ENCODE assay signal across 12 cellular contexts in the genomic region with DNA sequence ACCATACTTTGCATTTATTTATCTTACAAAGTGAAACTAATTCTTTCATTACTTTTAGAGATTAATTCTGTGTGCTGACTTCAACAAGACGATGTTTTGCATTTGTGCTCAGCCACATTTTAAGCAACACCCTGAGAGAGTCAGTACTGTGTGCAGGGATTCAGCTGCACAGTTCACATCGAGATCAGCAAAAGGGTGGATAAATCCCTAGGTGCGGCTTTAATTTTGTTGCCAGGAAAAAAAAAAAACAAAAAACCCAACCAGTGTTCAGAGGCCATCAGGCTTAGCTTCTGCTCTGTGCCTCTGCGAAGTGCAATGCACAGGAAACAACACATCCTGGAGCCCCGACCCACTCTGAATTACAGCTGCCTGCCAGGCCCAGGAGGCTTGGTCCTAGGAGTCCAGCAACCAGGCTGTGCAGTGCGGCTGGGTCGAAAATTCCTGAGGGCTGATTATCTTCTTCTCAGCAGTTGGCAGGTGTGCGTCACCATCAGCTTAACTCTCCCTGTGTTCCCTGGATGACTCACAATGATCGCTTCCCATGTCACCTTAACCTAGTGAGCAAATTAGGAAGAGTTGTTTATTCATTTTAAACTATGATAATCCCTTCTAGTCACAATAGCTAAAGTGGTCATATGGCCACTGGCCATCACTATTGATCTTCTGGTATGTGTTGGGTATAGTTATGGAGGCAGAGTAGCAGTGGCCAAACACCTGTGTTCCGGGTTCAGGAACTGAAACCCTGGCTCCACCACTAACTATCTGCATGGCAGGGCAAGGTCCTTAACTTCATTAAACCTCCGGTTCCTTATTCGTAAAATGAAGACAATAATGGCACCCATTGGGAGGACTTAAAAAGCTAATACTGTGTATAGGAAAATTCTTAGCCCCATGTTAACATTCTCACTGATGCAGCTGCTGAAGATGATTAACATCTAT. TPM values are rescaled to one million over a fixed set of nuclear protein-coding genes. Genes with fewer than 3 reads are reported as not detected.
DNase-seq lines count a peak whose midpoint lies in the region; ATAC-seq, FAIRE-seq and TF ChIP-seq lines count a peak whose summit lies in the region.
"Had no signal": no experiment of that assay in that cellular context is flagged by ENCODE, and none has a peak within 500 bp of the region (broad histone marks: within the 10 kb centered on the region; RNA-seq: fewer than 3 reads in every experiment).

No MANE protein-coding gene starts in this region.

- no peak for TF ChIP-seq POLR2A in K562 (conservative IDR thresholded peaks at IDR 0.05)

- WGBS in K562 (ENCODE audit: insufficient coverage, low coverage, missing lambda C conversion rate) = 5% methylated on average over 12 of the region's 12 CpGs

- H3K4me1 ChIP-seq in K562 (replicated peaks in 1 of 2; ENCODE audit: control insufficient read depth in 2 of 2, insufficient read depth in 2 of 2, low read length in 2 of 2) = no peaks in the 10 kb centered on the region
- H3K4me1 ChIP-seq: thyroid gland had no signal

- no peak overlapping the region for H3K27ac ChIP-seq in K562 (ENCODE audit: extremely low read depth, low read depth, low read length)
- no peak overlapping the region for H3K27ac ChIP-seq in caudate nucleus (ENCODE audit: low read depth, low read length)
- H3K27ac ChIP-seq: C4-2B, thyroid gland had no signal

- H3K36me3 ChIP-seq in K562 (ENCODE audit: control insufficient read depth, insufficient read depth, low read length) = no peaks in the 10 kb centered on the region
- H3K36me3 ChIP-seq: thyroid gland had no signal

- in situ Hi-C loops in K562 (cut with MboI) = no loop called here

- no peak for FAIRE-seq in K562 (lab: Jason Lieb, UNC)

- intact Hi-C loops in K562 (cut with micrococcal nuclease) = no loop called here

- ATAC-seq in GM21528 (IDR thresholded peaks at IDR 0.05; ENCODE audit: low FRiP score, unreplicated experiment) (peak; percentile 80), HG03442 (IDR thresholded peaks at IDR 0.05; ENCODE audit: unreplicated experiment) (peak; percentile 90), K562 (peak; percentile 43; the same call in 2 of the 3 replicates)
- ATAC-seq in activated CD8-positive, alpha-beta T cell treated with anti-CD3 and anti-CD28 coated beads, Interleukin-2, amount 10 ng/mL, durations not matched to agents 7 days and 5 days = no peak

- no TSS peak for BruUV-seq in K562 (replicated peaks; lab: Mats Ljungman, UMichigan)

- H2AFZ ChIP-seq in K562 (ENCODE audit: low read depth, low read length) = no peak overlapping the region

- H3K79me2 ChIP-seq in K562 (ENCODE audit: control insufficient read depth, insufficient read depth, low read length) = no peaks in the 10 kb centered on the region

- H3K27me3 ChIP-seq in K562 (ENCODE audit: control insufficient read depth in 2 of 2, insufficient read depth in 2 of 2, low read length in 2 of 2) = no peaks in the 10 kb centered on the region; a peak in 1 of 5 replicates
- H3K27me3 ChIP-seq: thyroid gland had no signal

- H3K4me2 ChIP-seq in K562 (ENCODE audit: insufficient read depth, low read length) = no peak overlapping the region

- no peak overlapping the region for H3K4me3 Mint-ChIP-seq in activated CD8-positive, alpha-beta T cell treated with anti-CD3 and anti-CD28 coated beads, Interleukin-2, amount 10 ng/mL, durations not matched to agents 7 days and 5 days

- TF ChIP-seq RAD21 in K562 (CRISPR knock-in tag; conservative IDR thresholded peaks at IDR 0.05 in 1 of 2, IDR thresholded peaks at IDR 0.05 in 1 of 2) = no peak

- H3K4me3 ChIP-seq in K562 = no peak overlapping the region
- H3K4me3 ChIP-seq: thyroid gland had no signal

- no peaks in the 10 kb centered on the region for H4K20me1 ChIP-seq in K562 (replicated peaks; ENCODE audit: control insufficient read depth, insufficient read depth, low read length)

- peaks cover 2% of the 10 kb centered on the region for H3K4me1 Mint-ChIP-seq in activated CD8-positive, alpha-beta T cell treated with anti-CD3 and anti-CD28 coated beads, Interleukin-2, amount 10 ng/mL, durations not matched to agents 7 days and 5 days (ENCODE audit: low read depth)

- TF ChIP-seq CTCF in K562 (IDR thresholded peaks at IDR 0.05 in 2 of 3, conservative IDR thresholded peaks at IDR 0.05 in 1 of 3; ENCODE audit: insufficient read depth in 2 of 3, low read depth in 1 of 3, low read length in 3 of 3) = no peak

- POLR2A ChIA-PET in K562 (lab: Yijun Ruan, JAX) = no interaction called here
- POLR2A ChIA-PET in activated CD8-positive, alpha-beta T cell treated with anti-CD3 and anti-CD28 coated beads, Interleukin-2, amount 10 ng/mL, durations not matched to agents 7 days and 5 days (lab: Charles Lee) = no interaction called here

- H3K9ac ChIP-seq in K562 (ENCODE audit: insufficient read depth in 1 of 2, low read depth in 2 of 2, low read length in 2 of 2) = no peak overlapping the region

- H3K9me1 ChIP-seq in K562 (ENCODE audit: control insufficient read depth, insufficient read depth, low read length) = no peaks in the 10 kb centered on the region

- DNase-seq in ELR (ENCODE audit: low read depth) (peak; percentile 53), K562 (ENCODE audit: extremely low read depth in 1 of 4, low spot score in 3 of 4) (peak in 1 of 4 experiments; percentile 15), T-helper 1 cell (no peak), caudate nucleus (lab: John Stamatoyannopoulos, UW) (no peak), NCI-H524 (lab: John Stamatoyannopoulos, UW) (no peak)
- no peak for DNase-seq in activated CD8-positive, alpha-beta T cell treated with anti-CD3 and anti-CD28 coated beads, Interleukin-2, amount 10 ng/mL, durations not matched to agents 7 days and 5 days
- DNase-seq: activated naive CD4-positive, alpha-beta T cell treated with anti-CD3 and anti-CD28 coated beads, Interleukin-2, amount 50 U/mL, for 16 hours; thyroid gland had no signal

- no peak for TF ChIP-seq EP300 in K562 (IDR thresholded peaks at IDR 0.05; ENCODE audit: low read length)

- no peaks in the 10 kb centered on the region for H3K9me3 ChIP-seq in K562 (replicated peaks; ENCODE audit: control insufficient read depth, insufficient read depth, low read depth, low read length)
- H3K9me3 ChIP-seq: thyroid gland had no signal

- CTCF ChIA-PET in K562 (lab: Yijun Ruan, JAX; ENCODE audit: low intra/inter-chr PET ratio) = no interaction called here
- CTCF ChIA-PET in activated CD8-positive, alpha-beta T cell treated with anti-CD3 and anti-CD28 coated beads, Interleukin-2, amount 10 ng/mL, durations not matched to agents 7 days and 5 days (lab: Charles Lee) = interaction anchor here (0.9 to 1.4 kb wide), 3 partner anchors 16 to 364 kb away, joined by 3 to 4 read pairs (median 3); no protein-coding TSS in a partner anchor

- H3K27ac Mint-ChIP-seq in activated CD8-positive, alpha-beta T cell treated with anti-CD3 and anti-CD28 coated beads, Interleukin-2, amount 10 ng/mL, durations not matched to agents 7 days and 5 days = no peak overlapping the region

- peaks cover 5% of the 10 kb centered on the region for H3K9me3 Mint-ChIP-seq in activated CD8-positive, alpha-beta T cell treated with anti-CD3 and anti-CD28 coated beads, Interleukin-2, amount 10 ng/mL, durations not matched to agents 7 days and 5 days (ENCODE audit: insufficient read depth)

- H3K36me3 Mint-ChIP-seq in activated CD8-positive, alpha-beta T cell treated with anti-CD3 and anti-CD28 coated beads, Interleukin-2, amount 10 ng/mL, durations not matched to agents 7 days and 5 days (ENCODE audit: low read depth) = no peaks in the 10 kb centered on the region

- H3K27me3 Mint-ChIP-seq in activated CD8-positive, alpha-beta T cell treated with anti-CD3 and anti-CD28 coated beads, Interleukin-2, amount 10 ng/mL, durations not matched to agents 7 days and 5 days (ENCODE audit: low read depth) = peaks cover 17% of the 10 kb centered on the region

RNA-seq across cellular contexts. Expression of gene NDUFB6, which starts 31.2 kb away (rescaled TPM):
- 7.1 and 14.0 TPM in 2 replicates for total RNA-seq in K562 (2011; cell fraction: chromatin; rRNA removed; ENCODE audit: low replicate concordance)
- total RNA-seq in K562 (2011; cell fraction: nucleolus; rRNA removed) = 29.0 and 30.8 TPM in 2 replicates
- total RNA-seq in K562 (2011; cell fraction: nucleoplasm; rRNA removed) = 16.9 and 18.0 TPM in 2 replicates
- total RNA-seq in K562 (2014; rRNA removed) (61.6 and 64.0 TPM in 2 replicates), K562 (2014; rRNA removed; fragmentation: Illumina TruSeq; extraction: Trizol) (41.0 and 41.4 TPM in 2 replicates), K562 (2015; rRNA removed; fragmentation: Illumina TruSeq; extraction: Trizol) (44.0 and 46.9 TPM in 2 replicates), K562 (2021) (60.2 and 67.8 TPM in 2 replicates)
- polyA plus RNA-seq in K562 (2011; rRNA removed) (55.4 and 64.9 TPM in 2 replicates), K562 (2014; fragmentation: Illumina TruSeq; extraction: Trizol) (26.5 and 43.6 TPM in 2 replicates), K562 (2014; fragmentation: Nextera tagmentation; extraction: Ambion mirVana) (10 to 100 TPM; 71.2 to 88.1 TPM), K562 (2014; rRNA removed) (81.8 and 83.9 TPM in 2 replicates)
- 34.2 and 51.2 TPM in 2 replicates for polyA plus RNA-seq in K562 (2011; cell fraction: cytosol; rRNA removed)
- 18.0 and 21.5 TPM in 2 replicates for polyA plus RNA-seq in K562 (2011; cell fraction: nucleus; rRNA removed)
- polyA plus RNA-seq in K562 (2012) = 35.1 and 82.5 TPM in 2 replicates
- 7.4 and 8.8 TPM in 2 replicates for polyA minus RNA-seq in K562 (2011; rRNA and poly(A)+ RNA removed)
- 21.8 and 25.1 TPM in 2 replicates for polyA minus RNA-seq in K562 (2011; cell fraction: cytosol; rRNA and poly(A)+ RNA removed)
- polyA minus RNA-seq in K562 (2011; cell fraction: nucleus; rRNA and poly(A)+ RNA removed) = 8.3 and 13.7 TPM in 2 replicates
- 10 to 100 TPM; 47.5 to 57.7 TPM for total RNA-seq in activated CD8-positive, alpha-beta T cell treated with anti-CD3 and anti-CD28 coated beads, Interleukin-2, amount 10 ng/mL, durations not matched to agents 7 days and 5 days

RNA-seq across cellular contexts. Expression of gene TAF1L, which starts 31.3 kb away (rescaled TPM):
- 0.42 TPM in 1 of 2 replicates, not detected in the other for total RNA-seq in K562 (2011; cell fraction: chromatin; rRNA removed; ENCODE audit: low replicate concordance)
- total RNA-seq in K562 (2011; cell fraction: nucleolus; rRNA removed) = under 0.01 and 0.13 TPM in 2 replicates
- total RNA-seq in K562 (2011; cell fraction: nucleoplasm; rRNA removed) = 0.07 TPM in 1 of 2 replicates, not detected in the other
- under 0.01 TPM in 1 of 2 replicates, not detected in the other for total RNA-seq in K562 (2014; rRNA removed)
- 0.04 and 0.10 TPM in 2 replicates for total RNA-seq in K562 (2014; rRNA removed; fragmentation: Illumina TruSeq; extraction: Trizol)
- 0.04 TPM in 2 replicates for total RNA-seq in K562 (2015; rRNA removed; fragmentation: Illumina TruSeq; extraction: Trizol)
- 0.02 TPM in 2 replicates for total RNA-seq in K562 (2021)
- 0.01 TPM in 2 replicates for polyA plus RNA-seq in K562 (2011; rRNA removed)
- under 0.01 and 0.01 TPM in 2 replicates for polyA plus RNA-seq in K562 (2011; cell fraction: cytosol; rRNA removed)
- 0.01 TPM in 1 of 2 replicates, not detected in the other for polyA plus RNA-seq in K562 (2011; cell fraction: nucleus; rRNA removed)
- polyA plus RNA-seq in K562 (2012) = 0.04 and 0.08 TPM in 2 replicates
- polyA plus RNA-seq in K562 (2014; fragmentation: Illumina TruSeq; extraction: Trizol) = 0.04 TPM in 2 replicates
- not detected for polyA plus RNA-seq in K562 (2014; fragmentation: Nextera tagmentation; extraction: Ambion mirVana)
- 0.01 and 0.05 TPM in 2 replicates for polyA plus RNA-seq in K562 (2014; rRNA removed)
- polyA minus RNA-seq in K562 (2011; rRNA and poly(A)+ RNA removed) = 0.03 and 0.07 TPM in 2 replicates
- not detected in 2 replicates for polyA minus RNA-seq in K562 (2011; cell fraction: cytosol; rRNA and poly(A)+ RNA removed)
- polyA minus RNA-seq in K562 (2011; cell fraction: nucleus; rRNA and poly(A)+ RNA removed) = 0.11 TPM in 1 of 2 replicates, not detected in the other
- under 1 TPM in 1 of 2 experiments, not detected in 1; 0.05 TPM for total RNA-seq in activated CD8-positive, alpha-beta T cell treated with anti-CD3 and anti-CD28 coated beads, Interleukin-2, amount 10 ng/mL, durations not matched to agents 7 days and 5 days
- polyA plus RNA-seq: esophagus had no signal

RNA-seq across cellular contexts. Expression of gene TOPORS, which starts 51.8 kb away (rescaled TPM):
- 5.5 and 23.2 TPM in 2 replicates for total RNA-seq in K562 (2011; cell fraction: chromatin; rRNA removed; ENCODE audit: low replicate concordance)
- total RNA-seq in K562 (2011; cell fraction: nucleolus; rRNA removed) = 4.5 and 5.9 TPM in 2 replicates
- total RNA-seq in K562 (2011; cell fraction: nucleoplasm; rRNA removed) = 8.9 and 9.8 TPM in 2 replicates
- total RNA-seq in K562 (2014; rRNA removed) (9.3 and 9.9 TPM in 2 replicates), K562 (2014; rRNA removed; fragmentation: Illumina TruSeq; extraction: Trizol) (17.3 and 21.5 TPM in 2 replicates), K562 (2015; rRNA removed; fragmentation: Illumina TruSeq; extraction: Trizol) (17.6 and 19.6 TPM in 2 replicates), K562 (2021) (8.5 and 9.2 TPM in 2 replicates)
- polyA plus RNA-seq in K562 (2011; rRNA removed) (8.1 and 11.4 TPM in 2 replicates), K562 (2014; fragmentation: Illumina TruSeq; extraction: Trizol) (13.6 and 15.9 TPM in 2 replicates), K562 (2014; fragmentation: Nextera tagmentation; extraction: Ambion mirVana) (1 to 10 TPM; 4.3 to 5.0 TPM), K562 (2014; rRNA removed) (7.6 and 8.5 TPM in 2 replicates)
- 2.7 and 4.2 TPM in 2 replicates for polyA plus RNA-seq in K562 (2011; cell fraction: cytosol; rRNA removed)
- 4.8 and 5.8 TPM in 2 replicates for polyA plus RNA-seq in K562 (2011; cell fraction: nucleus; rRNA removed)
- 6.4 and 6.7 TPM in 2 replicates for polyA plus RNA-seq in K562 (2012)
- polyA minus RNA-seq in K562 (2011; rRNA and poly(A)+ RNA removed) = 24.1 and 25.5 TPM in 2 replicates
- polyA minus RNA-seq in K562 (2011; cell fraction: cytosol; rRNA and poly(A)+ RNA removed) = 4.4 and 5.1 TPM in 2 replicates
- 5.5 and 9.2 TPM in 2 replicates for polyA minus RNA-seq in K562 (2011; cell fraction: nucleus; rRNA and poly(A)+ RNA removed)
- total RNA-seq in activated CD8-positive, alpha-beta T cell treated with anti-CD3 and anti-CD28 coated beads, Interleukin-2, amount 10 ng/mL, durations not matched to agents 7 days and 5 days = 10 to 100 TPM; 11.9 to 12.0 TPM

RNA-seq across cellular contexts. Expression of gene SMIM27, which starts 52.1 kb away (rescaled TPM):
- total RNA-seq in K562 (2011; cell fraction: chromatin; rRNA removed; ENCODE audit: low replicate concordance) = 1.6 and 2.0 TPM in 2 replicates
- 2.4 and 2.5 TPM in 2 replicates for total RNA-seq in K562 (2011; cell fraction: nucleolus; rRNA removed)
- 4.8 and 5.9 TPM in 2 replicates for total RNA-seq in K562 (2011; cell fraction: nucleoplasm; rRNA removed)
- 2.9 and 5.9 TPM in 2 replicates for total RNA-seq in K562 (2014; rRNA removed)
- total RNA-seq in K562 (2014; rRNA removed; fragmentation: Illumina TruSeq; extraction: Trizol) = 5.1 and 7.0 TPM in 2 replicates
- total RNA-seq in K562 (2015; rRNA removed; fragmentation: Illumina TruSeq; extraction: Trizol) = 7.9 and 8.3 TPM in 2 replicates
- 7.8 and 8.9 TPM in 2 replicates for total RNA-seq in K562 (2021)
- 8.7 and 10.6 TPM in 2 replicates for polyA plus RNA-seq in K562 (2011; rRNA removed)
- polyA plus RNA-seq in K562 (2011; cell fraction: cytosol; rRNA removed) = 2.6 and 3.3 TPM in 2 replicates
- polyA plus RNA-seq in K562 (2011; cell fraction: nucleus; rRNA removed) = 6.1 and 6.7 TPM in 2 replicates
- polyA plus RNA-seq in K562 (2012) = 13.3 and 21.5 TPM in 2 replicates
- polyA plus RNA-seq in K562 (2014; fragmentation: Illumina TruSeq; extraction: Trizol) = 4.6 and 5.8 TPM in 2 replicates
- 10 to 100 TPM; 14.6 to 16.1 TPM for polyA plus RNA-seq in K562 (2014; fragmentation: Nextera tagmentation; extraction: Ambion mirVana)
- polyA plus RNA-seq in K562 (2014; rRNA removed) = 4.4 and 9.8 TPM in 2 replicates
- polyA minus RNA-seq in K562 (2011; rRNA and poly(A)+ RNA removed) = 1.1 and 2.9 TPM in 2 replicates
- polyA minus RNA-seq in K562 (2011; cell fraction: cytosol; rRNA and poly(A)+ RNA removed) = 2.0 TPM in 1 of 2 replicates, not detected in the other
- 1.6 and 3.8 TPM in 2 replicates for polyA minus RNA-seq in K562 (2011; cell fraction: nucleus; rRNA and poly(A)+ RNA removed)
- total RNA-seq in activated CD8-positive, alpha-beta T cell treated with anti-CD3 and anti-CD28 coated beads, Interleukin-2, amount 10 ng/mL, durations not matched to agents 7 days and 5 days = 10 to 100 TPM; 15.6 to 17.1 TPM
